ENCODE assay signal across 10 cellular contexts in the genomic region with DNA sequence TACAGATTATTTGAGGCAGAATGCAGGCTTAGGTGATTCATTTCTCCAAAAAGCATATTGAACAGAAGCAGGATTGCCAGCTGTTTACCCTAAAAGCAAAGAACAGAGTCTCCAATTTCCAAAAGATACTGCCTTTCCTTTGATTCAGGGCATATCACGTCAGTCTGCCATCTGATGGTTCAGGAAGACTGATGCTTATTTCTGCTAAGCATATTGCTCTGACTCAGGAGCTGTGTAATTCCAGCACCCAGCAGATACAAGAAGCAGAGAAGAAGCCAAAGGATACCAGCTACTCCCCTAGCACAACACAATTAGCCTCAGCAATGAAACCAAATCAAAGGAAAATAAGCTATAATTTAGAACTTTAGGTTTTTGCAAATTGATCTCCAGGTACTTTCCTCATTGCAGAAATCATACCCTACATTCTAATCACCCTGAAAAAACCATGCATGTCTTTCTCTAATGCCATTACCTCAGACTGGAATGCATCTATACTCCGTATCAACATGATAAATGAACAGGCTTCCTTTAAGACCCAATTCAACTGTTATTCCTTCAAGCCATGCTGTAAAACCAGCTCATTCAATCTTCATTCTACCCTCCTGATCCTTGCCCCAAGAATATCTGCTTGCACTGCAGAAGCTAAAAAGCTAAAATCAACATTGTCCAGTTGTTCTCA. TPM values are rescaled to one million over a fixed set of nuclear protein-coding genes. Genes with fewer than 3 reads are reported as not detected.
DNase-seq lines count a peak whose midpoint lies in the region; ATAC-seq and TF ChIP-seq lines count a peak whose summit lies in the region.
"Had no signal": no experiment of that assay in that cellular context is flagged by ENCODE, and none has a peak within 500 bp of the region (broad histone marks: within the 10 kb centered on the region; RNA-seq: fewer than 3 reads in every experiment).

No MANE protein-coding gene starts in this region.

- H3K9me2 ChIP-seq in SU-DHL-6 (replicated peaks; ENCODE audit: insufficient read depth, low read length), result no peaks in the 10 kb centered on the region

- no peak for DNase-seq in activated naive CD4-positive, alpha-beta T cell treated with Interleukin-2 at 50 U/mL for 16 hours
- peak; percentile 26 to 62 for DNase-seq in foreskin keratinocyte
- no peak for DNase-seq in stimulated activated naive CD8-positive, alpha-beta T cell treated with anti-CD3 and anti-CD28 coated beads, Interleukin-15, amount 100 ng/mL, for 72 hours
- no peak for DNase-seq in left ventricle myocardium superior
- no peak for DNase-seq in COLO829 (ENCODE audit: low spot score)
- DNase-seq: RPMI8226 had no signal

- ATAC-seq in foreskin keratinocyte, result peak; percentile 75
- peak; percentile 46 for ATAC-seq in stimulated activated naive CD8-positive, alpha-beta T cell treated with anti-CD3 and anti-CD28 coated beads, Interleukin-15, amount 100 ng/mL, for 72 hours
- no peak for ATAC-seq in left ventricle myocardium superior
- ATAC-seq in GM18502 (IDR thresholded peaks at IDR 0.05; ENCODE audit: poor library complexity, unreplicated experiment), result no peak

- H3K4me2 ChIP-seq in SU-DHL-6 (ENCODE audit: low read depth, low read length, poor library complexity, severe bottlenecking), result peak overlapping the region; percentile 96

- H3K9me3 Mint-ChIP-seq in activated naive CD4-positive, alpha-beta T cell treated with anti-CD3 and anti-CD28 coated beads, Interleukin-2, amount 50 U/mL, for 24 hours, result no peaks in the 10 kb centered on the region
- H3K9me3 Mint-ChIP-seq in stimulated activated naive CD8-positive, alpha-beta T cell treated with anti-CD3 and anti-CD28 coated beads, Interleukin-15, amount 100 ng/mL, for 72 hours, result no peaks in the 10 kb centered on the region

- H4K20me1 ChIP-seq in SU-DHL-6 (ENCODE audit: low read depth, low read length), result no peaks in the 10 kb centered on the region

- no peaks in the 10 kb centered on the region for H3K9me3 ChIP-seq in SU-DHL-6 (ENCODE audit: insufficient read depth, low read length)

- H3K27me3 ChIP-seq in SU-DHL-6 (ENCODE audit: low read length) (no peaks in the 10 kb centered on the region), foreskin keratinocyte (no peaks in the 10 kb centered on the region)

- intact Hi-C loops in left ventricle myocardium superior (cut with micrococcal nuclease), result no loop called here

- H3K27ac Mint-ChIP-seq in activated naive CD4-positive, alpha-beta T cell treated with anti-CD3 and anti-CD28 coated beads, Interleukin-2, amount 50 U/mL, for 24 hours, result no peak overlapping the region
- no peak overlapping the region for H3K27ac Mint-ChIP-seq in stimulated activated naive CD8-positive, alpha-beta T cell treated with anti-CD3 and anti-CD28 coated beads, Interleukin-15, amount 100 ng/mL, for 72 hours

- no peak overlapping the region for H2AFZ ChIP-seq in SU-DHL-6 (ENCODE audit: low read depth, low read length, severe bottlenecking)

- peaks cover 100% of the 10 kb centered on the region for H3K79me2 ChIP-seq in SU-DHL-6 (ENCODE audit: insufficient read depth, low read length)

- peaks cover 86% of the 10 kb centered on the region for H3K4me1 Mint-ChIP-seq in activated naive CD4-positive, alpha-beta T cell treated with anti-CD3 and anti-CD28 coated beads, Interleukin-2, amount 50 U/mL, for 24 hours
- peaks cover 72% of the 10 kb centered on the region for H3K4me1 Mint-ChIP-seq in stimulated activated naive CD8-positive, alpha-beta T cell treated with anti-CD3 and anti-CD28 coated beads, Interleukin-15, amount 100 ng/mL, for 72 hours

- no peaks in the 10 kb centered on the region for H3K27me3 Mint-ChIP-seq in activated naive CD4-positive, alpha-beta T cell treated with anti-CD3 and anti-CD28 coated beads, Interleukin-2, amount 50 U/mL, for 24 hours
- no peaks in the 10 kb centered on the region for H3K27me3 Mint-ChIP-seq in stimulated activated naive CD8-positive, alpha-beta T cell treated with anti-CD3 and anti-CD28 coated beads, Interleukin-15, amount 100 ng/mL, for 72 hours

- no peaks in the 10 kb centered on the region for H3K36me3 Mint-ChIP-seq in activated naive CD4-positive, alpha-beta T cell treated with anti-CD3 and anti-CD28 coated beads, Interleukin-2, amount 50 U/mL, for 24 hours

- H3F3A ChIP-seq in SU-DHL-6 (ENCODE audit: insufficient read depth), result peaks cover 69% of the 10 kb centered on the region

- TF ChIP-seq CTCF in SU-DHL-6 (IDR thresholded peaks at IDR 0.05; ENCODE audit: insufficient read depth, low read length, poor library complexity, severe bottlenecking), result no peak
- peak; percentile 38 for TF ChIP-seq CTCF in foreskin keratinocyte (conservative IDR thresholded peaks at IDR 0.05)

- H3K27ac ChIP-seq in SU-DHL-6 (ENCODE audit: low read depth, low read length) (peak overlapping the region; percentile 100), foreskin keratinocyte (no peak overlapping the region)

- H3K4me3 Mint-ChIP-seq in activated naive CD4-positive, alpha-beta T cell treated with anti-CD3 and anti-CD28 coated beads, Interleukin-2, amount 50 U/mL, for 24 hours, result peak overlapping the region; percentile 3
- H3K4me3 Mint-ChIP-seq in stimulated activated naive CD8-positive, alpha-beta T cell treated with anti-CD3 and anti-CD28 coated beads, Interleukin-15, amount 100 ng/mL, for 72 hours, result peak overlapping the region; percentile 42 to 53
- H3K4me3 Mint-ChIP-seq: CD14-positive monocyte had no signal

- peak overlapping the region; percentile 47 for H3K9ac ChIP-seq in SU-DHL-6 (ENCODE audit: low read length)

- peaks cover 5% of the 10 kb centered on the region for H3K4me1 ChIP-seq in foreskin keratinocyte

- peak overlapping the region; percentile 7 for H3K4me3 ChIP-seq in SU-DHL-6 (ENCODE audit: insufficient read depth, low read length, poor library complexity, severe bottlenecking)

- H3K36me3 ChIP-seq in SU-DHL-6 (ENCODE audit: low read length), result no peaks in the 10 kb centered on the region

RNA-seq across cellular contexts. Expression of gene ABI1, which starts 55.1 kb away (rescaled TPM):
- total RNA-seq in foreskin keratinocyte, result 44.3 and 51.9 TPM in 2 replicates
- polyA plus RNA-seq in foreskin keratinocyte, result 22.7 and 24.8 TPM in 2 replicates
- total RNA-seq in left ventricle myocardium superior, result 27.2 TPM

Comparison
In these comparisons a context has a peak if more than half of its experiments do, and no peak if none do; other contexts are left out.
1. DNase-seq: peak in foreskin keratinocyte (2 of 2); none in activated naive CD4-positive, alpha-beta T cell treated with Interleukin-2 at 50 U/mL for 16 hours (single experiment), stimulated activated naive CD8-positive, alpha-beta T cell treated with anti-CD3 and anti-CD28 coated beads, Interleukin-15, amount 100 ng/mL, for 72 hours (0 of 2), left ventricle myocardium superior (single experiment) and COLO829 (single experiment).
2. ATAC-seq: peak in foreskin keratinocyte (single experiment) and stimulated activated naive CD8-positive, alpha-beta T cell treated with anti-CD3 and anti-CD28 coated beads, Interleukin-15, amount 100 ng/mL, for 72 hours (single experiment); none in left ventricle myocardium superior (single experiment) and GM18502 (single experiment).